In the genomic region with DNA sequence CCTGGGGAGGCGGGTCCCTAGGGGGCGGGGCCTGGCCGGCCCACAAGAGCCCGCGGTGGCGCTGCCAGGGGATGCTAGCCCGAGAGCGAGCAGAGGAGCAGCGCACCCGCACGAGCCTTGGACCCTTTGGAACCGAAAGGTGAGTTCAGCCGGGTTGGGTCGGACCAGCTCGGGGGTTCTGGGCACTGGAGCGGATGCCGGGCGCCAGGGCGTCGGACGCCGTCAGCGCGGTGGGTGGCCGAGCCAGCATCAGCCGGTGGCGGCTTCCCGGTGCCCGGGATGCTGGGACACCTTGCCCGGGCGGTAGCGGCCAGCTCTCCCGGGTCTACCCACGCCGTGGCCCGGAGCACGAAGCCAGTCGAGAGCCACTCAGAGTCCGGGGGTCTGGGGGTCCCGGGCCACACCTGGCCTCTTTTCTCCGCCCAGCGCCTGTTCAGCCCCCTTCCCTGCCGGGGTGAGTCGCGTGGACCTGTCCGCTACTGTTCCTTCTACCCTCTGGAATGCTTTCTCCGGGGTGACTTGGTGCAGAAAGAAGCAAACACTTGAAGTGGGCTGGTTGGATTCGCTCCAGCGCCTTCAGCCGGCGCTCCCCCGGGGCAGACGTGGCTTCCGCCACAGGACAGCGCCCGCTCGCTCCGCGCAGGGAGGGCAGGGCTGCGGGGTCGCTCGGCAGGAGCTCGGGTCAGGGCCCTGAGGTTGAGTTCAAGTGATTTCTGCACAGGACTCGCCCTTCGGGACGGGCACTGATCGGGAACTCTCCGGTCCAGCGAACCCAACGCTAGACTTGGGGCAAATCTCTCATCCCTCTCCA, we compare ENCODE assay signal across 8 cellular contexts. TPM values are rescaled to one million over a fixed set of nuclear protein-coding genes. Genes with fewer than 3 reads are reported as not detected.
DNase-seq lines count a peak whose midpoint lies in the region; ATAC-seq, FAIRE-seq and TF ChIP-seq lines count a peak whose summit lies in the region.

A gene with protein sequence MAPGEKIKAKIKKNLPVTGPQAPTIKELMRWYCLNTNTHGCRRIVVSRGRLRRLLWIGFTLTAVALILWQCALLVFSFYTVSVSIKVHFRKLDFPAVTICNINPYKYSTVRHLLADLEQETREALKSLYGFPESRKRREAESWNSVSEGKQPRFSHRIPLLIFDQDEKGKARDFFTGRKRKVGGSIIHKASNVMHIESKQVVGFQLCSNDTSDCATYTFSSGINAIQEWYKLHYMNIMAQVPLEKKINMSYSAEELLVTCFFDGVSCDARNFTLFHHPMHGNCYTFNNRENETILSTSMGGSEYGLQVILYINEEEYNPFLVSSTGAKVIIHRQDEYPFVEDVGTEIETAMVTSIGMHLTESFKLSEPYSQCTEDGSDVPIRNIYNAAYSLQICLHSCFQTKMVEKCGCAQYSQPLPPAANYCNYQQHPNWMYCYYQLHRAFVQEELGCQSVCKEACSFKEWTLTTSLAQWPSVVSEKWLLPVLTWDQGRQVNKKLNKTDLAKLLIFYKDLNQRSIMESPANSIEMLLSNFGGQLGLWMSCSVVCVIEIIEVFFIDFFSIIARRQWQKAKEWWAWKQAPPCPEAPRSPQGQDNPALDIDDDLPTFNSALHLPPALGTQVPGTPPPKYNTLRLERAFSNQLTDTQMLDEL (plus strand): TSS at position 71 of the 811 bp plus-strand sequence. CDS start 3,527 bp downstream, outside the sequence.

- peaks cover 47% of the 10 kb centered on the region for H3K27me3 Mint-ChIP-seq in WTC11 (ENCODE audit: low read depth)

- H3K36me3 Mint-ChIP-seq in WTC11 = no peaks in the 10 kb centered on the region

- TF ChIP-seq CTCF in WTC11 (IDR thresholded peaks at IDR 0.05) = no peak
- peak in 6 of 11 experiments; percentile 6 to 67 (median 54) for TF ChIP-seq CTCF in spleen (IDR thresholded peaks at IDR 0.05 in 8 of 11, conservative IDR thresholded peaks at IDR 0.05 in 3 of 11)

- no peak within 1 kb of the TSS for H3K27ac ChIP-seq in spleen

- H3K36me3 ChIP-seq in spleen = no peaks in the 10 kb centered on the region

- TF ChIP-seq POLR2A in GM12891 (IDR thresholded peaks at IDR 0.05; ENCODE audit: low read depth, low read length) (no peak), spleen (IDR thresholded peaks at IDR 0.05) (no peak)

- H3K4me3 ChIP-seq in iPS-11a (ENCODE audit: low read depth, low read length) (peak within 1 kb of the TSS; percentile 67), spleen (peak within 1 kb of the TSS; percentile 15 to 69 (median 34))

- peak within 1 kb of the TSS; percentile 75 for H3K4me3 Mint-ChIP-seq in WTC11

- H3K9me3 ChIP-seq in spleen = no peaks in the 10 kb centered on the region

- POLR2A ChIA-PET in WTC11 (lab: Charles Lee) = no interaction called here

- no peaks in the 10 kb centered on the region for H3K9me3 Mint-ChIP-seq in WTC11

- peaks cover 12 to 20% (median 14%) of the 10 kb centered on the region in 6 donors for H3K4me1 ChIP-seq in spleen

- FAIRE-seq in GM12891 (lab: Jason Lieb, UNC) = no peak

- peaks cover 16% of the 10 kb centered on the region for H3K4me1 Mint-ChIP-seq in WTC11

- 2 to 5% (median 3%) methylated on average over 41 to 70 of the region's 70 CpGs for WGBS in spleen, 5 donors

- intact Hi-C loops in spleen (cut with DNase I; ENCODE audit: low total_unique reads) = loop anchor here (5.0 kb wide), 1 partner anchor 249 kb away; no protein-coding TSS in a partner anchor

- DNase-seq in GM12891 (ENCODE audit: insufficient read length, low spot score) (peak; percentile 42), WTC11 (ENCODE audit: low spot score) (peak; percentile 33), spleen (peak; percentile 75), NCI-H82 (lab: John Stamatoyannopoulos, UW) (no peak)
- DNase-seq in activated CD4-positive, alpha-beta T cell treated with anti-CD3 and anti-CD28 coated beads, Interleukin-2, amount 50 U/mL, for 48 hours = no peak

- H3K27me3 ChIP-seq in spleen (replicated peaks in 1 of 7) = peaks cover 0 to 94% (median 45%) of the 10 kb centered on the region in 7 donors

- ATAC-seq in HG02798 (IDR thresholded peaks at IDR 0.05; ENCODE audit: poor library complexity, unreplicated experiment) (peak; percentile 12), WTC11 (peak; percentile 13), GM21390 (IDR thresholded peaks at IDR 0.05; ENCODE audit: unreplicated experiment) (no peak)

- H3K27ac Mint-ChIP-seq in WTC11 = no peak within 1 kb of the TSS

- CTCF ChIA-PET in WTC11 (lab: Charles Lee) = interaction anchor here (0.6 to 5.8 kb wide), 14 partner anchors 10 to 354 kb away, joined by 3 to 54 read pairs (median 6); no protein-coding TSS in a partner anchor

TF ChIP-seq in GM12891, 5 proteins besides CTCF, POLR2A, EP300 and RAD21:
- TF ChIP-seq POLR2AphosphoS5 (IDR thresholded peaks at IDR 0.05; ENCODE audit: low read depth, low read length) (no peak), PAX5 (IDR thresholded peaks at IDR 0.05; ENCODE audit: insufficient read depth, low read length, severe bottlenecking) (no peak)
TF ChIP-seq in GM12891: peak in this region for 0.

TF ChIP-seq in WTC11, 78 proteins besides CTCF, POLR2A, EP300 and RAD21:
- TF ChIP-seq, protein P1, sequence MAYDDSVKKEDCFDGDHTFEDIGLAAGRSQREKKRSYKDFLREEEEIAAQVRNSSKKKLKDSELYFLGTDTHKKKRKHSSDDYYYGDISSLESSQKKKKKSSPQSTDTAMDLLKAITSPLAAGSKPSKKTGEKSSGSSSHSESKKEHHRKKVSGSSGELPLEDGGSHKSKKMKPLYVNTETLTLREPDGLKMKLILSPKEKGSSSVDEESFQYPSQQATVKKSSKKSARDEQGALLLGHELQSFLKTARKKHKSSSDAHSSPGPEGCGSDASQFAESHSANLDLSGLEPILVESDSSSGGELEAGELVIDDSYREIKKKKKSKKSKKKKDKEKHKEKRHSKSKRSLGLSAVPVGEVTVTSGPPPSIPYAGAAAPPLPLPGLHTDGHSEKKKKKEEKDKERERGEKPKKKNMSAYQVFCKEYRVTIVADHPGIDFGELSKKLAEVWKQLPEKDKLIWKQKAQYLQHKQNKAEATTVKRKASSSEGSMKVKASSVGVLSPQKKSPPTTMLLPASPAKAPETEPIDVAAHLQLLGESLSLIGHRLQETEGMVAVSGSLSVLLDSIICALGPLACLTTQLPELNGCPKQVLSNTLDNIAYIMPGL (CRISPR knock-in tag; IDR thresholded peaks at IDR 0.05) = peak; percentile 12; the same call in 1 of the 2 replicates
- TF ChIP-seq NR1H2 (CRISPR knock-in tag; IDR thresholded peaks at IDR 0.05) (no peak), NFATC4 (CRISPR knock-in tag; IDR thresholded peaks at IDR 0.05) (no peak), ZNF219 (CRISPR knock-in tag; IDR thresholded peaks at IDR 0.05; ENCODE audit: borderline replicate concordance) (no peak), JAZF1 (CRISPR knock-in tag; IDR thresholded peaks at IDR 0.05) (no peak), GABPB1 (CRISPR knock-in tag; IDR thresholded peaks at IDR 0.05) (no peak), ZBTB43 (CRISPR knock-in tag; IDR thresholded peaks at IDR 0.05) (no peak), FOXP1 (CRISPR knock-in tag; IDR thresholded peaks at IDR 0.05; ENCODE audit: borderline replicate concordance) (0 out of 2 replicates have a peak, but pooled peaks have one; percentile 2), E2F5 (CRISPR knock-in tag; IDR thresholded peaks at IDR 0.05) (peak; percentile 6; the same call in 1 of the 2 replicates), KAT7 (CRISPR knock-in tag; IDR thresholded peaks at IDR 0.05; ENCODE audit: borderline replicate concordance) (no peak), ZNF317 (CRISPR knock-in tag; IDR thresholded peaks at IDR 0.05; ENCODE audit: borderline replicate concordance, low read depth) (no peak)
TF ChIP-seq in WTC11: peak in this region for 3.

RNA-seq across cellular contexts. Expression of the gene that starts here (rescaled TPM):
- not detected for polyA plus RNA-seq in GM12891 (2012; ENCODE audit: low read depth, missing spikeins)
- total RNA-seq in WTC11 (2021) (0.78 to 1.3 TPM (median 0.80 TPM) in 3 replicates), spleen (not detected)
- polyA plus RNA-seq in spleen = under 1 TPM in 2 of 3 donors, not detected in 1; 0.03 TPM

Comparison
In these comparisons a context has a peak if more than half of its experiments do, and no peak if none do; other contexts are left out.
1. Peak in DNase-seq and H3K4me3 ChIP-seq in spleen; RNA of the gene not detected or under 1 TPM.
2. DNase-seq: peak in GM12891 (single experiment) and WTC11 (single experiment); none in activated CD4-positive, alpha-beta T cell treated with anti-CD3 and anti-CD28 coated beads, Interleukin-2, amount 50 U/mL, for 48 hours (0 of 2) and NCI-H82 (single experiment).